ENCODE assay signal across 8 cellular contexts in the genomic region with DNA sequence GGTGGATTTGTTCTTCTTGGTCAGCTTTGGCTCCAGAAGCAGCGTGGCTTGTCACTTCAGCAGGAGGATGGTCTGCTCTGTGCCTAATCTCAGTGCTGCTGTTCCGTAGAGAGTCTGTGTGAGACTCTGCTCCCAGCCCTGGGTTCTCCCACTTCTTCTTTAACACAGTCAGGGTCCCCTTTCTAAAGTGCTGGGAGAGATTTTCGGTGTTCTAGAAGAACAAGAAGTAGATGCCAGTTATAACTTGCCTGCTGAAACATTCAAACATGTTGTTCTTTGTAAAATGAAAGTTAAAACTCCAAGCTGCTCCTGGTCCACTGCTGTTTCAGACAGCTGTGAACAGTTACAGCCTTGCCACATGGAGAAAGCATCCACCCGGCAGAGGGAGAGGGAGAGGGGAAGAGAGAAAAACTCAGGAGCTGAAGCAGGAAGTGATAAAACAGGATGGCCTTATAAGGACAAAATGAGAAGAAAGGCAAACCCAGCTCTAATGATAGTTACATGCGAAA. TPM values are rescaled to one million over a fixed set of nuclear protein-coding genes. Genes with fewer than 3 reads are reported as not detected.
DNase-seq lines count a peak whose midpoint lies in the region; ATAC-seq and TF ChIP-seq lines count a peak whose summit lies in the region.

No MANE protein-coding gene starts in this region.

- TF ChIP-seq CTCF in coronary artery (IDR thresholded peaks at IDR 0.05) = no peak

- H3K27ac ChIP-seq in coronary artery = peak overlapping the region; percentile 82 to 91

- peak; percentile 29 to 70 for DNase-seq in NOMO-1 (lab: John Stamatoyannopoulos, UW; ENCODE audit: unreplicated experiment in 2 of 2)
- DNase-seq in NOMO-1 treated with dmso at 0.1 percent for 144 hours (lab: John Stamatoyannopoulos, UW; ENCODE audit: unreplicated experiment) = no peak
- peak; percentile 91 for DNase-seq in LHCN-M2 (ENCODE audit: low read depth)
- DNase-seq in coronary artery (ENCODE audit: low spot score) = peak; percentile 79
- peak in 1 of 2 donors; percentile 58 for DNase-seq in left colon
- peak; percentile 91 for DNase-seq in stromal cell of bone marrow (ENCODE audit: low read depth)
- DNase-seq in activated CD4-positive, CD25-positive, alpha-beta regulatory T cell (lab: John Stamatoyannopoulos, UW) = no peak

- intact Hi-C loops in left colon (cut with DNase I, micrococcal nuclease) = no loop called here

- H3K4me3 ChIP-seq in coronary artery = peak overlapping the region; percentile 75

- ATAC-seq in SK-N-SH treated with all-trans-retinoic acid at 6 μM for 48 hours (peak; percentile 91), left colon (peak; percentile 29)

TF ChIP-seq in SK-N-SH treated with all-trans-retinoic acid at 6 μM for 48 hours, 23 proteins besides CTCF, POLR2A, EP300 and RAD21:
- TF ChIP-seq ZFP30 (CRISPR knock-in tag; IDR thresholded peaks at IDR 0.05) (no peak), ZNF565 (CRISPR knock-in tag; conservative IDR thresholded peaks at IDR 0.05; ENCODE audit: low read depth) (no peak), CSDC2 (CRISPR knock-in tag; IDR thresholded peaks at IDR 0.05) (no peak), OSR1 (CRISPR knock-in tag; IDR thresholded peaks at IDR 0.05) (no peak), TOX (CRISPR knock-in tag; IDR thresholded peaks at IDR 0.05; ENCODE audit: borderline replicate concordance) (no peak)
- TF ChIP-seq, protein P1, sequence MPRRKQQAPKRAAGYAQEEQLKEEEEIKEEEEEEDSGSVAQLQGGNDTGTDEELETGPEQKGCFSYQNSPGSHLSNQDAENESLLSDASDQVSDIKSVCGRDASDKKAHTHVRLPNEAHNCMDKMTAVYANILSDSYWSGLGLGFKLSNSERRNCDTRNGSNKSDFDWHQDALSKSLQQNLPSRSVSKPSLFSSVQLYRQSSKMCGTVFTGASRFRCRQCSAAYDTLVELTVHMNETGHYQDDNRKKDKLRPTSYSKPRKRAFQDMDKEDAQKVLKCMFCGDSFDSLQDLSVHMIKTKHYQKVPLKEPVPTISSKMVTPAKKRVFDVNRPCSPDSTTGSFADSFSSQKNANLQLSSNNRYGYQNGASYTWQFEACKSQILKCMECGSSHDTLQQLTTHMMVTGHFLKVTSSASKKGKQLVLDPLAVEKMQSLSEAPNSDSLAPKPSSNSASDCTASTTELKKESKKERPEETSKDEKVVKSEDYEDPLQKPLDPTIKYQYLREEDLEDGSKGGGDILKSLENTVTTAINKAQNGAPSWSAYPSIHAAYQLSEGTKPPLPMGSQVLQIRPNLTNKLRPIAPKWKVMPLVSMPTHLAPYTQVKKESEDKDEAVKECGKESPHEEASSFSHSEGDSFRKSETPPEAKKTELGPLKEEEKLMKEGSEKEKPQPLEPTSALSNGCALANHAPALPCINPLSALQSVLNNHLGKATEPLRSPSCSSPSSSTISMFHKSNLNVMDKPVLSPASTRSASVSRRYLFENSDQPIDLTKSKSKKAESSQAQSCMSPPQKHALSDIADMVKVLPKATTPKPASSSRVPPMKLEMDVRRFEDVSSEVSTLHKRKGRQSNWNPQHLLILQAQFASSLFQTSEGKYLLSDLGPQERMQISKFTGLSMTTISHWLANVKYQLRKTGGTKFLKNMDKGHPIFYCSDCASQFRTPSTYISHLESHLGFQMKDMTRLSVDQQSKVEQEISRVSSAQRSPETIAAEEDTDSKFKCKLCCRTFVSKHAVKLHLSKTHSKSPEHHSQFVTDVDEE (CRISPR knock-in tag; IDR thresholded peaks at IDR 0.05) = no peak
TF ChIP-seq in SK-N-SH treated with all-trans-retinoic acid at 6 μM for 48 hours: peak in this region for 0.

RNA-seq across cellular contexts. Expression of a gene that starts 55.2 kb away (rescaled TPM):
- 30.7 and 30.8 TPM in 2 replicates for total RNA-seq in LHCN-M2 (2014; rRNA removed)
- 48.6 TPM for polyA plus RNA-seq in LHCN-M2 (2012)
- total RNA-seq in left colon = 10 to 100 TPM; 19.7 to 24.8 TPM

Comparison
In these comparisons a context has a peak if more than half of its experiments do, and no peak if none do; other contexts are left out.
1. DNase-seq: peak in NOMO-1 (2 of 2), LHCN-M2 (single experiment), coronary artery (single experiment) and stromal cell of bone marrow (single experiment); none in NOMO-1 treated with dmso at 0.1 percent for 144 hours (single experiment) and activated CD4-positive, CD25-positive, alpha-beta regulatory T cell (0 of 4).